In the genomic region with DNA sequence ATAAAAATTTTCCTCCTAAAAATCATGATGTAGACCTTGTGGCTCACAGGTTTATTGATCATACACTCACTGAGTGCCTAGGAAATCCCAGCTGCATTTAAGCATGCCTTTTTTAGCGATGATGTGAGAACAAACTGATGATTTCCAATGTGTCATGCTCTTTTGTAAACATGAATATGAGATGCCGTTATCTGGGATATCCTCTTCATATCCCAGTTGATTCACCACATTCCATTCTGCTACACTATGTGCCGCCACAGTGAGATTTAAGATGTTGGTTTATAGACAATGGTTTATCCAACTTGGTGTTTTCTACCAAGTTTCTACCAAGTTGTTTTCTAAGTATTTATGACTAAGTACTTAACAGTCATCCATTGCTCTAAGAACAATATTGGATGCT, we compare ENCODE assay signal across 28 cellular contexts. TPM values are rescaled to one million over a fixed set of nuclear protein-coding genes. Genes with fewer than 3 reads are reported as not detected.
A peak's percentile ranks its signal among the peaks of the same experiment; 100 is the strongest.
DNase-seq lines count a peak whose midpoint lies in the region; ATAC-seq, FAIRE-seq and TF ChIP-seq lines count a peak whose summit lies in the region.
"Had no signal": no experiment of that assay in that cellular context is flagged by ENCODE, and none has a peak within 500 bp of the region (broad histone marks: within the 10 kb centered on the region; RNA-seq: fewer than 3 reads in every experiment).

No MANE protein-coding gene starts in this region.

- H3K9me3 ChIP-seq in astrocyte (ENCODE audit: insufficient read depth, low read depth, low read length), result no peaks in the 10 kb centered on the region
- H3K9me3 ChIP-seq in Peyer's patch, result no peaks in the 10 kb centered on the region
- H3K9me3 ChIP-seq: Caco-2, vagina had no signal

- no peak overlapping the region for H3K9ac ChIP-seq in astrocyte (ENCODE audit: low read length)

- peaks cover 5% of the 10 kb centered on the region for H3K9me3 Mint-ChIP-seq in astrocyte (ENCODE audit: unreplicated experiment)

- H3K27me3 ChIP-seq in ACC112 (ENCODE audit: insufficient read depth, low read length), result no peaks in the 10 kb centered on the region
- H3K27me3 ChIP-seq in astrocyte (ENCODE audit: insufficient read depth, low read length), result no peaks in the 10 kb centered on the region
- no peaks in the 10 kb centered on the region for H3K27me3 ChIP-seq in Peyer's patch
- H3K27me3 ChIP-seq: vagina had no signal

- H3K27ac Mint-ChIP-seq in astrocyte (ENCODE audit: unreplicated experiment), result no peak overlapping the region
- H3K27ac Mint-ChIP-seq: nephron progenitor cell had no signal

- H3K79me2 ChIP-seq in ACC112 (ENCODE audit: control insufficient read depth, insufficient read depth, low read length, unreplicated experiment) (no peaks in the 10 kb centered on the region), astrocyte (ENCODE audit: insufficient read depth, low read length) (no peaks in the 10 kb centered on the region)

- ATAC-seq in GM21381 (IDR thresholded peaks at IDR 0.05; ENCODE audit: unreplicated experiment) (no peak), GM18520 (IDR thresholded peaks at IDR 0.05; ENCODE audit: unreplicated experiment) (no peak)

- peaks cover 21% of the 10 kb centered on the region for H3K4me1 ChIP-seq in ACC112 (ENCODE audit: control insufficient read depth, insufficient read depth, low read length, unreplicated experiment)
- peaks cover 4% of the 10 kb centered on the region for H3K4me1 ChIP-seq in astrocyte (ENCODE audit: insufficient read depth, low read length)
- no peaks in the 10 kb centered on the region for H3K4me1 ChIP-seq in Peyer's patch
- H3K4me1 ChIP-seq: vagina had no signal

- no peaks in the 10 kb centered on the region for H3K36me3 ChIP-seq in ACC112 (ENCODE audit: insufficient read depth, low read length)
- no peaks in the 10 kb centered on the region for H3K36me3 ChIP-seq in astrocyte (ENCODE audit: insufficient read depth, low read length)
- H3K36me3 ChIP-seq in Peyer's patch, result no peaks in the 10 kb centered on the region
- H3K36me3 ChIP-seq: vagina had no signal

- no peak for FAIRE-seq in astrocyte (lab: Jason Lieb, UNC)
- FAIRE-seq: GM19239, H1, small intestine had no signal

- H3K36me3 Mint-ChIP-seq in astrocyte (ENCODE audit: low read depth, unreplicated experiment), result no peaks in the 10 kb centered on the region

- no peaks in the 10 kb centered on the region for H3K27me3 Mint-ChIP-seq in astrocyte (ENCODE audit: low read depth, unreplicated experiment)

- H4K20me1 ChIP-seq in astrocyte (ENCODE audit: insufficient read depth, low read length), result no peaks in the 10 kb centered on the region

- H3K4me1 Mint-ChIP-seq in astrocyte (ENCODE audit: low read depth, unreplicated experiment), result peaks cover 4% of the 10 kb centered on the region
- H3K4me1 Mint-ChIP-seq: nephron progenitor cell had no signal

- DNase-seq in HT1080 (ENCODE audit: low read depth) (peak; percentile 21), astrocyte (ENCODE audit: low read depth) (no peak), glomerular visceral epithelial cell (ENCODE audit: extremely low spot score) (peak; percentile 58), amniotic stem cell (lab: John Stamatoyannopoulos, UW) (no peak), Peyer's patch (no peak)
- DNase-seq: activated T-cell treated with anti-CD3 and anti-CD28 coated beads for 4 hours; Caco-2; cerebellar nuclear complex; kidney glomerular epithelial cell; mesendoderm; NCI-H187; NCI-H345; nephron progenitor cell; SHP77; small intestine; stimulated activated CD4-positive, alpha-beta T cell treated with anti-CD3 and anti-CD28 coated beads, Interleukin-4, amount 100 ng/mL, for 4 hours; T-helper 1 cell had no signal

- H3K4me2 ChIP-seq in astrocyte (ENCODE audit: low read length), result peak overlapping the region; percentile 2

- TF ChIP-seq POLR2A in Peyer's patch (IDR thresholded peaks at IDR 0.05), result no peak

- H3K4me3 ChIP-seq in ACC112 (ENCODE audit: low read depth, low read length) (no peak overlapping the region), astrocyte (ENCODE audit: insufficient read depth, low read depth, low read length) (no peak overlapping the region), Peyer's patch (no peak overlapping the region)
- H3K4me3 ChIP-seq: vagina had no signal

- H3K27ac ChIP-seq in ACC112 (ENCODE audit: low read depth, low read length), result peak overlapping the region; percentile 85
- peak overlapping the region; percentile 62 for H3K27ac ChIP-seq in astrocyte (ENCODE audit: low read depth, low read length)
- H3K27ac ChIP-seq in Peyer's patch, result no peak overlapping the region
- H3K27ac ChIP-seq: vagina had no signal

- no peak overlapping the region for H2AFZ ChIP-seq in ACC112 (ENCODE audit: low read length, unreplicated experiment)
- no peak overlapping the region for H2AFZ ChIP-seq in astrocyte (ENCODE audit: low read depth, low read length)

- H3K4me3 Mint-ChIP-seq in astrocyte (ENCODE audit: unreplicated experiment), result no peak overlapping the region
- H3K4me3 Mint-ChIP-seq: nephron progenitor cell had no signal

- TF ChIP-seq CTCF in astrocyte (IDR thresholded peaks at IDR 0.05; ENCODE audit: insufficient read depth, low read depth, low read length) (no peak), Peyer's patch (IDR thresholded peaks at IDR 0.05) (no peak)

RNA-seq across cellular contexts. Expression of gene OR4E1, which starts 5.2 kb away (rescaled TPM):
- total RNA-seq in HT1080 (2014; rRNA removed; shearing (Covaris generic)), result not detected in 2 replicates
- not detected in 2 replicates for polyA plus RNA-seq in HT1080 (2015; cell fraction: cytosol; rRNA removed)
- not detected in 2 replicates for polyA plus RNA-seq in HT1080 (2015; cell fraction: nucleus; rRNA removed)
- total RNA-seq in astrocyte, result not detected in 2 replicates
- total RNA-seq in Peyer's patch, result not detected
- total RNA-seq: A172, Caco-2, fibroblast of lung, H1, posterior vena cava, subcutaneous adipose tissue, vagina had no signal
- polyA plus RNA-seq: BJ, fibroblast of lung, H1, small intestine had no signal

RNA-seq across cellular contexts. Expression of gene OR4E2, which starts 14.7 kb away (rescaled TPM):
- total RNA-seq in HT1080 (2014; rRNA removed; shearing (Covaris generic)), result not detected in 2 replicates
- not detected in 2 replicates for polyA plus RNA-seq in HT1080 (2015; cell fraction: cytosol; rRNA removed)
- polyA plus RNA-seq in HT1080 (2015; cell fraction: nucleus; rRNA removed), result not detected in 2 replicates
- total RNA-seq in astrocyte, result not detected in 2 replicates
- not detected for total RNA-seq in Peyer's patch
- total RNA-seq: A172, Caco-2, fibroblast of lung, H1, posterior vena cava, subcutaneous adipose tissue, vagina had no signal
- polyA plus RNA-seq: BJ, fibroblast of lung, H1, small intestine had no signal

RNA-seq across cellular contexts. Expression of gene OR10G2, which starts 33.6 kb away (rescaled TPM):
- not detected in 2 replicates for total RNA-seq in HT1080 (2014; rRNA removed; shearing (Covaris generic))
- not detected in 2 replicates for polyA plus RNA-seq in HT1080 (2015; cell fraction: cytosol; rRNA removed)
- not detected in 2 replicates for polyA plus RNA-seq in HT1080 (2015; cell fraction: nucleus; rRNA removed)
- total RNA-seq in astrocyte (not detected in 2 replicates), Peyer's patch (not detected)
- total RNA-seq: A172, Caco-2, fibroblast of lung, H1, posterior vena cava, subcutaneous adipose tissue, vagina had no signal
- polyA plus RNA-seq: BJ, fibroblast of lung, H1, small intestine had no signal

Comparison
In these comparisons a context has a peak if more than half of its experiments do, and no peak if none do; other contexts are left out.
1. H3K27ac ChIP-seq: peak in ACC112 (single experiment) and astrocyte (single experiment); none in Peyer's patch (0 of 4).
2. DNase-seq: peak in HT1080 (single experiment) and glomerular visceral epithelial cell (single experiment); none in astrocyte (single experiment), amniotic stem cell (single experiment) and Peyer's patch (0 of 3).